ENCODE assay signal across 16 cellular contexts in the genomic region with DNA sequence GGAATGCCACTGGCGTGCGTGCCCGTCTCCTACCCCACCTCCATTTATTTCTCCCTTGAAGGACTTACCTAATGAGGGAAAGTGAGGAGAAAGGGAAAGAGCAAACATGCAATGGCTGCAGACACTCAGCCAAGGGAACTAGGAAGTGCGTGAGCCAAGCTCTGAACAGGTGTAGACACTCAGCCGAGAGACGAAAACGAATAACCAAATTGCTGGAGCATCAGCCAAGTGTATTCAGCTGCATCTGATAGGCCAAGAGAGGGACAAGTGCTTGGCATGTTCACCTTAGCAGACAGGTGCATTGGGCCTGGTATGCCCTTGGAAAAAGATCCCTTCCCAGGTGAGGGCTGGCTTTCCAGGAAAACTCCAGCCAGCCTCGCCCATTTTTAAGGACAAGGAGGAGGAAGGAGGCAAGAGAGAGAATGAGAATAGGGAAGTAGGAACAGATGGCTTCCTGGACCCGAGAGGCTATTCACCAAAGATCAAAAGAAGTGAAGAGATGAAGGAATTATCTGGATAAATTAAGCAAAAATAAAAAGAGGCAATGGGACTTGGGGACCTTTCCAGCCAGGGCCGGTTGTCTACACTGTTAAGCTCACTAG.
DNase-seq lines count a peak whose midpoint lies in the region; ATAC-seq lines count a peak whose summit lies in the region.
"Had no signal": no experiment of that assay in that cellular context is flagged by ENCODE, and none has a peak within 500 bp of the region (broad histone marks: within the 10 kb centered on the region; RNA-seq: fewer than 3 reads in every experiment).

No MANE protein-coding gene starts in this region.

- H3K4me3 ChIP-seq in BLaER1: no peak overlapping the region
- H3K4me3 ChIP-seq: esophagus muscularis mucosa, uterus had no signal

- H3K4me1 ChIP-seq in BLaER1: peaks cover 52% of the 10 kb centered on the region
- H3K4me1 ChIP-seq: uterus had no signal

- H3K27me3 ChIP-seq in BLaER1: no peaks in the 10 kb centered on the region
- H3K27me3 ChIP-seq: BE2C, esophagus muscularis mucosa, uterus had no signal

- peak overlapping the region; percentile 74 for H3K4me2 ChIP-seq in BLaER1

- DNase-seq in DMS79 (lab: John Stamatoyannopoulos, UW): peak; percentile 89
- peak; percentile 62 for DNase-seq in NCI-H2196 (lab: John Stamatoyannopoulos, UW; ENCODE audit: unreplicated experiment)
- DNase-seq in left lobe of liver (ENCODE audit: low spot score): peak; percentile 31
- DNase-seq in UCSD-AML1 (lab: John Stamatoyannopoulos, UW; ENCODE audit: unreplicated experiment): no peak
- DNase-seq in AG08396 (ENCODE audit: low spot score): no peak
- no peak for DNase-seq in KG1 (lab: John Stamatoyannopoulos, UW)
- DNase-seq: activated naive CD4-positive, alpha-beta T cell; BE2C; NCI-H526 treated with DMSO at 0.1 percent for 48 hours; occipital lobe; stimulated activated naive CD4-positive, alpha-beta T cell; uterus had no signal

- no peaks in the 10 kb centered on the region for H3K36me3 ChIP-seq in BLaER1
- H3K36me3 ChIP-seq: BE2C, esophagus muscularis mucosa, uterus had no signal

- H3K9me3 ChIP-seq in BLaER1: peaks cover 13% of the 10 kb centered on the region
- H3K9me3 ChIP-seq: BE2C, esophagus muscularis mucosa, uterus had no signal

- ATAC-seq in left lobe of liver (no peak), HG02642 (IDR thresholded peaks at IDR 0.05; ENCODE audit: poor library complexity, unreplicated experiment) (no peak)

- peak overlapping the region; percentile 80 for H3K27ac ChIP-seq in BLaER1
- H3K27ac ChIP-seq: esophagus muscularis mucosa, RWPE1, uterus had no signal

- H4K20me1 ChIP-seq in BLaER1: no peaks in the 10 kb centered on the region

- no peak overlapping the region for H3K9ac ChIP-seq in BLaER1

Comparison
In these comparisons a context has a peak if more than half of its experiments do, and no peak if none do; other contexts are left out.
1. DNase-seq: peak in DMS79 (single experiment), NCI-H2196 (single experiment) and left lobe of liver (single experiment); none in UCSD-AML1 (single experiment), AG08396 (single experiment) and KG1 (single experiment).